Comparison of ENCODE assay signal across 16 cellular contexts in genomic region chrX:104118765-104119164, GRCh38. TPM values are rescaled to one million over a fixed set of nuclear protein-coding genes. Genes with fewer than 3 reads are reported as not detected.
DNase-seq lines count a peak whose midpoint lies in the region; ATAC-seq and TF ChIP-seq lines count a peak whose summit lies in the region.
"Had no signal": no experiment of that assay in that cellular context is flagged by ENCODE, and none has a peak within 500 bp of the region (broad histone marks: within the 10 kb centered on the region; RNA-seq: fewer than 3 reads in every experiment).

No MANE protein-coding gene starts in this region.

- no peak overlapping the region for H3K4me3 Mint-ChIP-seq in T-helper 17 cell
- no peak overlapping the region for H3K4me3 Mint-ChIP-seq in T-cell

- H3K36me3 Mint-ChIP-seq in T-helper 17 cell (ENCODE audit: low read depth) (peaks cover 2% of the 10 kb centered on the region), T-cell (no peaks in the 10 kb centered on the region)

- POLR2A ChIA-PET in T-cell (lab: Charles Lee): no interaction called here

- no peaks in the 10 kb centered on the region for H3K36me3 ChIP-seq in DOHH2 (ENCODE audit: control insufficient read depth, low read length)
- H3K36me3 ChIP-seq: BE2C, esophagus muscularis mucosa, spleen had no signal

- no peaks in the 10 kb centered on the region; the same call in 1 of the 2 replicates for H3F3A ChIP-seq in DOHH2 (ENCODE audit: control insufficient read depth, insufficient read depth)

- H3K27ac Mint-ChIP-seq in T-helper 17 cell (peak overlapping the region; percentile 84), T-cell (no peak overlapping the region)

- H4K20me1 ChIP-seq in DOHH2 (ENCODE audit: control insufficient read depth, insufficient read depth, low read depth, low read length): no peaks in the 10 kb centered on the region

- H3K27me3 Mint-ChIP-seq in T-helper 17 cell (no peaks in the 10 kb centered on the region), T-cell (peaks cover 0 to 30% of the 10 kb centered on the region in 2 donors)

- no peak overlapping the region for H3K27ac ChIP-seq in DOHH2 (ENCODE audit: low read depth, low read length)
- H3K27ac ChIP-seq: esophagus muscularis mucosa, PC-9, spleen, testis had no signal

- H3K4me1 ChIP-seq in DOHH2 (ENCODE audit: control insufficient read depth, low read length): peaks cover 45% of the 10 kb centered on the region
- H3K4me1 ChIP-seq: BE2C had no signal

- H3K9me3 ChIP-seq in DOHH2 (ENCODE audit: control insufficient read depth, insufficient read depth, low read length) (no peaks in the 10 kb centered on the region), T-helper 17 cell (ENCODE audit: control insufficient read depth, low read length, poor library complexity, severe bottlenecking) (no peaks in the 10 kb centered on the region)
- H3K9me3 ChIP-seq: BE2C, esophagus muscularis mucosa, spleen, testis had no signal

- no peaks in the 10 kb centered on the region for H3K27me3 ChIP-seq in DOHH2 (ENCODE audit: control insufficient read depth, low read length)
- H3K27me3 ChIP-seq: BE2C, esophagus muscularis mucosa, spleen, testis had no signal

- no peaks in the 10 kb centered on the region for H3K9me3 Mint-ChIP-seq in T-cell

- H3K4me2 ChIP-seq in DOHH2 (ENCODE audit: low read length): peak overlapping the region; percentile 14; the same call in 1 of the 2 replicates
- H3K4me2 ChIP-seq: PC-9 had no signal

- no peaks in the 10 kb centered on the region for H3K79me2 ChIP-seq in DOHH2 (ENCODE audit: control insufficient read depth, low read length)

- TF ChIP-seq CTCF in DOHH2 (IDR thresholded peaks at IDR 0.05; ENCODE audit: low read depth, low read length, poor library complexity, severe bottlenecking): no peak

- DNase-seq in NCI-H2107 (lab: John Stamatoyannopoulos, UW): peak; percentile 31
- no peak for DNase-seq in T-helper 17 cell
- no peak for DNase-seq in T-cell
- no peak for DNase-seq in NCI-H2029 treated with DMSO at 0.1 percent for 48 hours (lab: John Stamatoyannopoulos, UW)
- DNase-seq: BE2C, H7, IMR-90, PC-9, spleen, testis had no signal

- peaks cover 14% of the 10 kb centered on the region for H3K4me1 Mint-ChIP-seq in T-helper 17 cell
- H3K4me1 Mint-ChIP-seq in T-cell: peaks cover 12 to 34% (median 16%) of the 10 kb centered on the region in 3 donors

- CTCF ChIA-PET in T-cell (lab: Charles Lee): no interaction called here

- ATAC-seq in HG03175 (IDR thresholded peaks at IDR 0.05; ENCODE audit: unreplicated experiment) (peak; percentile 57), T-helper 17 cell (no peak), T-cell (replicated peaks in 1 of 4) (no peak), GM18861 (IDR thresholded peaks at IDR 0.05; ENCODE audit: unreplicated experiment) (no peak)
- ATAC-seq: activated CD4-positive, CD25-positive, alpha-beta regulatory T cell treated with anti-CD3 and anti-CD28 coated beads, Interleukin-2, amount 50 U/mL, for 24 hours; left lobe of liver had no signal

- no peak overlapping the region for H3K4me3 ChIP-seq in DOHH2 (ENCODE audit: low read length)
- H3K4me3 ChIP-seq: esophagus muscularis mucosa, PC-9, spleen, testis had no signal

- H3K9me2 ChIP-seq in DOHH2 (replicated peaks; ENCODE audit: control insufficient read depth, low read length): no peaks in the 10 kb centered on the region

RNA-seq across cellular contexts. Expression of gene ZCCHC18, which starts 6.4 kb away (rescaled TPM):
- total RNA-seq in T-helper 17 cell (1 to 10 TPM; 4.0 to 4.9 TPM), T-cell (10 to 100 TPM in 3 of 5 donors, 1 to 10 TPM in 2; 2.7 to 18.4 (median 10.3) TPM)
- total RNA-seq: left lobe of liver, PC-9 had no signal

RNA-seq across cellular contexts. Expression of gene SLC25A53, which starts 38.0 kb away (rescaled TPM):
- total RNA-seq in T-helper 17 cell (1 to 10 TPM; 7.9 to 9.6 TPM), T-cell (10 to 100 TPM; 10.1 to 20.2 (median 16.2) TPM)

RNA-seq across cellular contexts. Expression of gene TMSB15C, which starts 42.7 kb away (rescaled TPM):
- total RNA-seq in T-helper 17 cell (1 to 10 TPM; 1.6 to 3.1 TPM), T-cell (1 to 10 TPM; 2.1 to 3.5 (median 2.7) TPM)
- total RNA-seq: PC-9 had no signal

RNA-seq across cellular contexts. Expression of gene FAM199X, which starts 47.5 kb away (rescaled TPM):
- total RNA-seq in T-helper 17 cell (10 to 100 TPM; 14.1 to 15.0 TPM), T-cell (10 to 100 TPM; 15.3 to 17.2 (median 16.2) TPM)
